In genomic region chr2:177080746-177081145, GRCh38 we compare ENCODE assay signal across 2 cellular contexts.
A peak's percentile ranks its signal among the peaks of the same experiment; 100 is the strongest.
TF ChIP-seq lines count a peak whose summit lies in the region.

No MANE protein-coding gene starts in this region.

TF ChIP-seq in GM23338, 12 proteins besides CTCF, POLR2A, EP300 and RAD21:
- TF ChIP-seq NANOG (IDR thresholded peaks at IDR 0.05; ENCODE audit: borderline replicate concordance): no peak
- no peak for TF ChIP-seq EZH2phosphoT487 (IDR thresholded peaks at IDR 0.05; ENCODE audit: unreplicated experiment)
- no peak for TF ChIP-seq ZNF462 (CRISPR knock-in tag; IDR thresholded peaks at IDR 0.05)
- no peak for TF ChIP-seq JUNB (IDR thresholded peaks at IDR 0.05; ENCODE audit: unreplicated experiment)
- TF ChIP-seq POLR2AphosphoS5 (IDR thresholded peaks at IDR 0.05; ENCODE audit: low read depth): no peak
- TF ChIP-seq ZNF331 (CRISPR knock-in tag; IDR thresholded peaks at IDR 0.05; ENCODE audit: low read depth): no peak
- no peak for TF ChIP-seq ETS1 (IDR thresholded peaks at IDR 0.05)
- TF ChIP-seq REST (IDR thresholded peaks at IDR 0.05; ENCODE audit: unreplicated experiment): no peak
- no peak for TF ChIP-seq ZNF114 (CRISPR knock-in tag; IDR thresholded peaks at IDR 0.05)
- no peak for TF ChIP-seq CREB1 (CRISPR knock-in tag; IDR thresholded peaks at IDR 0.05; ENCODE audit: low read depth)
- no peak for TF ChIP-seq STAT1 (IDR thresholded peaks at IDR 0.05; ENCODE audit: unreplicated experiment)
- TF ChIP-seq EZH2 (IDR thresholded peaks at IDR 0.05; ENCODE audit: low read depth, unreplicated experiment): no peak

TF ChIP-seq in K562, 482 proteins besides CTCF, POLR2A, EP300 and RAD21:
- TF ChIP-seq ETS2 (tag; IDR thresholded peaks at IDR 0.05; ENCODE audit: borderline replicate concordance, poor library complexity, severe bottlenecking): no peak
- no peak for TF ChIP-seq ZNF253 (CRISPR knock-in tag; conservative IDR thresholded peaks at IDR 0.05)
- no peak for TF ChIP-seq MYBL2 (IDR thresholded peaks at IDR 0.05; ENCODE audit: low read depth)
- TF ChIP-seq MYBL2 (CRISPR knock-in tag; IDR thresholded peaks at IDR 0.05; ENCODE audit: borderline replicate concordance): no peak
- TF ChIP-seq SAFB (IDR thresholded peaks at IDR 0.05; ENCODE audit: borderline replicate concordance, low read depth, low read length): peak; percentile 56; the same call in 1 of the 2 replicates
